Comparison of ENCODE assay signal across 8 cellular contexts in genomic region chr3:72847751-72848702, GRCh38. TPM values are rescaled to one million over a fixed set of nuclear protein-coding genes. Genes with fewer than 3 reads are reported as not detected.
DNase-seq lines count a peak whose midpoint lies in the region; ATAC-seq and TF ChIP-seq lines count a peak whose summit lies in the region.

Gene SHQ1 (minus strand): TSS chr3:72848445. CDS start chr3:72848340, 105 bp downstream.

- peaks cover 51% of the 10 kb centered on the region for H3K79me2 ChIP-seq in PC-3 (ENCODE audit: low read length)

- intact Hi-C loops in PC-3 (cut with micrococcal nuclease): loop anchor here (5.0 kb wide), 1 partner anchor 149 kb away; the partner anchor contains the start of gene PPP4R2
- intact Hi-C loops in mucosa of descending colon (cut with DNase I, micrococcal nuclease): no loop called here

- POLR2A ChIA-PET in PC-3 (lab: Charles Lee; ENCODE audit: unreplicated experiment): no interaction called here

- peaks cover 28% of the 10 kb centered on the region for H3K4me1 ChIP-seq in PC-3 (ENCODE audit: insufficient read depth, low read length)
- H3K4me1 ChIP-seq in mucosa of descending colon (ENCODE audit: low read depth): peaks cover 18% of the 10 kb centered on the region

- H3F3A ChIP-seq in PC-3 (ENCODE audit: low read length, unreplicated experiment): no peaks in the 10 kb centered on the region

- ATAC-seq in GM21528 (IDR thresholded peaks at IDR 0.05; ENCODE audit: low FRiP score, unreplicated experiment): peak; percentile 95
- peak; percentile 93 for ATAC-seq in PC-3
- ATAC-seq in mucosa of descending colon: peak; percentile 99

- no peaks in the 10 kb centered on the region for H3K27me3 ChIP-seq in PC-3 (ENCODE audit: low read length)

- BruUV-seq in PC-3 (replicated peaks; lab: Mats Ljungman, UMichigan): TSS peak; percentile 64

- H2AFZ ChIP-seq in PC-3 (ENCODE audit: low read length): peak within 1 kb of the TSS; percentile 99

- TF ChIP-seq CTCF in PC-3 (conservative IDR thresholded peaks at IDR 0.05; ENCODE audit: low read depth, low read length): no peak
- no peak for TF ChIP-seq CTCF in epithelial cell of proximal tubule (conservative IDR thresholded peaks at IDR 0.05; ENCODE audit: low read depth, low read length)
- TF ChIP-seq CTCF in mucosa of descending colon (IDR thresholded peaks at IDR 0.05): no peak

- DNase-seq in DMS153 (lab: John Stamatoyannopoulos, UW): peak; percentile 73
- peak; percentile 55 for DNase-seq in HuH-7.5 (ENCODE audit: low spot score)
- peak; percentile 98 for DNase-seq in PC-3
- DNase-seq in activated T-cell treated with anti-CD3 and anti-CD28 coated beads for 4 hours: peak; percentile 97
- peak; percentile 38 for DNase-seq in epithelial cell of proximal tubule (ENCODE audit: low read depth)
- DNase-seq in mucosa of descending colon: peak; percentile 97 to 98 (median 97)
- peak; percentile 88 to 91 for DNase-seq in stimulated activated CD8-positive, alpha-beta memory T cell treated with anti-CD3 and anti-CD28 coated beads, Interleukin-4, amount 100 ng/mL, for 1 hour (ENCODE audit: low read depth in 2 of 2, low spot score in 1 of 2)

- H3K27ac ChIP-seq in PC-3 (ENCODE audit: low read length): peak within 1 kb of the TSS; percentile 18; the same call in 1 of the 2 replicates

- H3K9ac ChIP-seq in PC-3 (ENCODE audit: low read length): peak within 1 kb of the TSS; percentile 82

- no peaks in the 10 kb centered on the region for H3K9me2 ChIP-seq in PC-3 (replicated peaks; ENCODE audit: low read length)

- CTCF ChIA-PET in PC-3 (lab: Charles Lee): no interaction called here

- peak within 1 kb of the TSS; percentile 92 for H3K4me2 ChIP-seq in PC-3 (ENCODE audit: low read length)

- H3K4me3 ChIP-seq in PC-3 (ENCODE audit: low read length): peak within 1 kb of the TSS; percentile 93
- peak within 1 kb of the TSS; percentile 91 for H3K4me3 ChIP-seq in epithelial cell of proximal tubule (ENCODE audit: low read depth, low read length)
- H3K4me3 ChIP-seq in mucosa of descending colon: peak within 1 kb of the TSS; percentile 61

- 0 out of 2 replicates have a peak, but pooled peaks cover 6% of the 10 kb centered on the region for H4K20me1 ChIP-seq in PC-3 (ENCODE audit: low read length)

- H3K36me3 ChIP-seq in PC-3 (ENCODE audit: low read depth, low read length) (peaks cover 6% of the 10 kb centered on the region; the same call in 1 of the 2 replicates), mucosa of descending colon (ENCODE audit: low read depth) (no peaks in the 10 kb centered on the region)

- H3K9me3 ChIP-seq in PC-3 (ENCODE audit: low read length) (no peaks in the 10 kb centered on the region), mucosa of descending colon (no peaks in the 10 kb centered on the region)

RNA-seq across cellular contexts. Expression of gene SHQ1, which starts in this region (rescaled TPM):
- 16.6 and 19.6 TPM in 2 replicates for total RNA-seq in PC-3 (2014; rRNA removed)
- total RNA-seq in epithelial cell of proximal tubule: 15.2 and 17.3 TPM in 2 replicates
- 10 to 100 TPM; 18.1 to 31.6 (median 21.4) TPM for total RNA-seq in mucosa of descending colon

Comparison
In these comparisons a context has a peak if more than half of its experiments do, and no peak if none do; other contexts are left out.
1. Peak in every context shown above with its lines: DNase-seq, ATAC-seq, H3K4me3 ChIP-seq and H3K27ac ChIP-seq.
2. DNase-seq: peak in every context shown above with its lines; median percentile 98 in PC-3; 97 in activated T-cell treated with anti-CD3 and anti-CD28 coated beads for 4 hours; 97 in mucosa of descending colon; 90 in stimulated activated CD8-positive, alpha-beta memory T cell treated with anti-CD3 and anti-CD28 coated beads, Interleukin-4, amount 100 ng/mL, for 1 hour; 73 in DMS153; 55 in HuH-7.5; 38 in epithelial cell of proximal tubule.